ENCODE assay signal across 21 cellular contexts in genomic region chr7:127880454-127880853, GRCh38.
"Had no signal": no experiment of that assay in that cellular context is flagged by ENCODE, and none has a peak within 500 bp of the region (broad histone marks: within the 10 kb centered on the region; RNA-seq: fewer than 3 reads in every experiment).

No MANE protein-coding gene starts in this region.

- H3K27me3 Mint-ChIP-seq: effector memory CD8-positive, alpha-beta T cell; naive thymus-derived CD4-positive, alpha-beta T cell; stimulated activated naive B cell treated with anti-CD40 and anti-IgM and Interleukin-4, amounts not matched to agents 10 μg/mL and 1 μg/mL and 100 μg/mL, for 72 hours; type B pancreatic cell had no signal

- H3K4me1 ChIP-seq: prostate gland, thyroid gland had no signal

- DNase-seq: cerebellar nuclear complex; cortex of kidney; effector memory CD8-positive, alpha-beta T cell; foreskin fibroblast; gastrocnemius medialis; head of caudate nucleus; left ventricle myocardium superior; lower lobe of right lung; naive thymus-derived CD4-positive, alpha-beta T cell; nucleus accumbens; right cardiac atrium; sigmoid colon; stimulated activated CD4-positive, alpha-beta T cell treated with anti-CD3 and anti-CD28 coated beads, Interleukin-2, amount 100 ng/mL, for 24 hours; stimulated activated CD4-positive, alpha-beta T cell treated with anti-CD3 and anti-CD28 coated beads, Interleukin-4, amount 100 ng/mL, for 4 hours; stimulated activated naive B cell treated with anti-CD40 and anti-IgM and Interleukin-4, amounts not matched to agents 10 μg/mL and 1 μg/mL and 100 μg/mL, for 72 hours; stomach; thyroid gland had no signal

- H3K9me3 Mint-ChIP-seq: effector memory CD8-positive, alpha-beta T cell; naive thymus-derived CD4-positive, alpha-beta T cell; nephron; stimulated activated naive B cell treated with anti-CD40 and anti-IgM and Interleukin-4, amounts not matched to agents 10 μg/mL and 1 μg/mL and 100 μg/mL, for 72 hours; type B pancreatic cell had no signal

- H3K27ac Mint-ChIP-seq: effector memory CD8-positive, alpha-beta T cell; mesothelial cell of epicardium; naive thymus-derived CD4-positive, alpha-beta T cell; nephron; stimulated activated naive B cell treated with anti-CD40 and anti-IgM and Interleukin-4, amounts not matched to agents 10 μg/mL and 1 μg/mL and 100 μg/mL, for 72 hours; type B pancreatic cell had no signal

- H3K27me3 ChIP-seq: gastrocnemius medialis, sigmoid colon, stomach, thyroid gland had no signal

- H3K27ac ChIP-seq: gastrocnemius medialis, lower lobe of right lung, prostate gland, sigmoid colon, stomach, thyroid gland had no signal

- H3K9me3 ChIP-seq: gastrocnemius medialis, lower lobe of right lung, prostate gland, sigmoid colon, stomach, thyroid gland had no signal

- H3K4me3 ChIP-seq: gastrocnemius medialis, lower lobe of right lung, prostate gland, sigmoid colon, stomach, thyroid gland had no signal

- H3K36me3 ChIP-seq: gastrocnemius medialis, lower lobe of right lung, prostate gland, sigmoid colon, stomach, thyroid gland had no signal

- ATAC-seq: effector memory CD8-positive, alpha-beta T cell; gastrocnemius medialis; left ventricle myocardium superior; lower lobe of right lung; naive thymus-derived CD4-positive, alpha-beta T cell; right cardiac atrium; stimulated activated naive B cell treated with anti-CD40 and anti-IgM and Interleukin-4, amounts not matched to agents 10 μg/mL and 1 μg/mL and 100 μg/mL, for 72 hours had no signal

- H3K4me3 Mint-ChIP-seq: effector memory CD8-positive, alpha-beta T cell; mesothelial cell of epicardium; naive thymus-derived CD4-positive, alpha-beta T cell; nephron; stimulated activated naive B cell treated with anti-CD40 and anti-IgM and Interleukin-4, amounts not matched to agents 10 μg/mL and 1 μg/mL and 100 μg/mL, for 72 hours; type B pancreatic cell had no signal
